ENCODE assay signal across 1 cellular context in the genomic region with DNA sequence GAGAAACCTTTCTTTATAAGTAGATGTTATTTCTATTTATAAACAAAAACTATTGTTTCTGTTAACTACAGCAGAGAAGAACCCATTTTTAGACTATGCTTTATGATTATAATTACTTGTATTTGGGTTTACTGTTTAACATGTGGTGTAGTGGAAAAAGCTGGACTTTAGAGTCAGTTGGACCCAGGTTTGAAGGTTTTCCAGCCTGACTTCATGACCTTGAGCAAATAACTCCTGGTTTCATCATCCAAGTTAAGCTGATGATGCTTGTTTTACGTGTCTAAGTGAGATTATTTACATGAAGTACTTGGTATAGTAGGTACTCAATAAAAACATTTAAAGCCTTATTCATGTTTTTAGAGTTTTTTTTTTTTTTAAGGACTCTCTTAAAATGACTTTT.
A peak's percentile ranks its signal among the peaks of the same experiment; 100 is the strongest.
TF ChIP-seq lines count a peak whose summit lies in the region.

No MANE protein-coding gene starts in this region.

TF ChIP-seq in HepG2, 621 proteins besides CTCF, POLR2A, EP300 and RAD21 (continued from another document and continues in another):
- TF ChIP-seq ARID5B (CRISPR knock-in tag; IDR thresholded peaks at IDR 0.05) (peak; percentile 99), MEIS1 (CRISPR knock-in tag; IDR thresholded peaks at IDR 0.05; ENCODE audit: borderline replicate concordance) (no peak), ZMYM3 (CRISPR knock-in tag; IDR thresholded peaks at IDR 0.05) (peak; percentile 46; the same call in 1 of the 2 replicates), CREB1 (IDR thresholded peaks at IDR 0.05) (peak; percentile 84), CREB1 (CRISPR knock-in tag; IDR thresholded peaks at IDR 0.05) (peak; percentile 73; the same call in 1 of the 2 replicates), MAFF (IDR thresholded peaks at IDR 0.05; ENCODE audit: low read depth, low read length) (peak; percentile 73), ZNF768 (CRISPR knock-in tag; IDR thresholded peaks at IDR 0.05) (no peak), ZNF562 (CRISPR knock-in tag; IDR thresholded peaks at IDR 0.05; ENCODE audit: borderline replicate concordance) (no peak), SP1 (IDR thresholded peaks at IDR 0.05) (no peak), SP1 (CRISPR knock-in tag; IDR thresholded peaks at IDR 0.05) (no peak), ZNF589 (CRISPR knock-in tag; conservative IDR thresholded peaks at IDR 0.05) (no peak), THYN1 (CRISPR knock-in tag; IDR thresholded peaks at IDR 0.05; ENCODE audit: borderline replicate concordance, low read depth) (no peak), CHCHD3 (CRISPR knock-in tag; IDR thresholded peaks at IDR 0.05) (no peak), THAP11 (CRISPR knock-in tag; IDR thresholded peaks at IDR 0.05) (peak; percentile 82), ZNF124 (CRISPR knock-in tag; IDR thresholded peaks at IDR 0.05) (peak; percentile 80; the same call in 1 of the 2 replicates), ZNF350 (CRISPR knock-in tag; IDR thresholded peaks at IDR 0.05; ENCODE audit: borderline replicate concordance, low read depth) (no peak), SALL1 (CRISPR knock-in tag; IDR thresholded peaks at IDR 0.05) (peak; percentile 85; the same call in 1 of the 2 replicates), ZNF331 (CRISPR knock-in tag; IDR thresholded peaks at IDR 0.05) (peak; percentile 90), HDAC2 (CRISPR knock-in tag; IDR thresholded peaks at IDR 0.05) (peak; percentile 91), ZNF431 (CRISPR knock-in tag; IDR thresholded peaks at IDR 0.05; ENCODE audit: borderline replicate concordance, low read depth) (no peak), MXI1 (IDR thresholded peaks at IDR 0.05; ENCODE audit: borderline replicate concordance, low read depth, low read length) (0 out of 3 replicates have a peak, but pooled peaks have one; percentile 17), ZFP37 (CRISPR knock-in tag; IDR thresholded peaks at IDR 0.05; ENCODE audit: borderline replicate concordance) (no peak), ZNF703 (CRISPR knock-in tag; IDR thresholded peaks at IDR 0.05; ENCODE audit: borderline replicate concordance) (no peak), ZMYM2 (CRISPR knock-in tag; IDR thresholded peaks at IDR 0.05) (peak; percentile 99), TCF7 (IDR thresholded peaks at IDR 0.05; ENCODE audit: low read depth) (peak; percentile 21; the same call in 1 of the 2 replicates), GABPA (IDR thresholded peaks at IDR 0.05; ENCODE audit: low read depth, low read length) (no peak), GABPA (CRISPR knock-in tag; IDR thresholded peaks at IDR 0.05; ENCODE audit: low read depth) (peak; percentile 33; the same call in 1 of the 2 replicates), ZBTB40 (IDR thresholded peaks at IDR 0.05) (no peak), ZBTB40 (CRISPR knock-in tag; IDR thresholded peaks at IDR 0.05) (no peak; the same call in 1 of the 2 replicates), ZBTB34 (CRISPR knock-in tag; IDR thresholded peaks at IDR 0.05) (no peak)
- TF ChIP-seq, protein P1, sequence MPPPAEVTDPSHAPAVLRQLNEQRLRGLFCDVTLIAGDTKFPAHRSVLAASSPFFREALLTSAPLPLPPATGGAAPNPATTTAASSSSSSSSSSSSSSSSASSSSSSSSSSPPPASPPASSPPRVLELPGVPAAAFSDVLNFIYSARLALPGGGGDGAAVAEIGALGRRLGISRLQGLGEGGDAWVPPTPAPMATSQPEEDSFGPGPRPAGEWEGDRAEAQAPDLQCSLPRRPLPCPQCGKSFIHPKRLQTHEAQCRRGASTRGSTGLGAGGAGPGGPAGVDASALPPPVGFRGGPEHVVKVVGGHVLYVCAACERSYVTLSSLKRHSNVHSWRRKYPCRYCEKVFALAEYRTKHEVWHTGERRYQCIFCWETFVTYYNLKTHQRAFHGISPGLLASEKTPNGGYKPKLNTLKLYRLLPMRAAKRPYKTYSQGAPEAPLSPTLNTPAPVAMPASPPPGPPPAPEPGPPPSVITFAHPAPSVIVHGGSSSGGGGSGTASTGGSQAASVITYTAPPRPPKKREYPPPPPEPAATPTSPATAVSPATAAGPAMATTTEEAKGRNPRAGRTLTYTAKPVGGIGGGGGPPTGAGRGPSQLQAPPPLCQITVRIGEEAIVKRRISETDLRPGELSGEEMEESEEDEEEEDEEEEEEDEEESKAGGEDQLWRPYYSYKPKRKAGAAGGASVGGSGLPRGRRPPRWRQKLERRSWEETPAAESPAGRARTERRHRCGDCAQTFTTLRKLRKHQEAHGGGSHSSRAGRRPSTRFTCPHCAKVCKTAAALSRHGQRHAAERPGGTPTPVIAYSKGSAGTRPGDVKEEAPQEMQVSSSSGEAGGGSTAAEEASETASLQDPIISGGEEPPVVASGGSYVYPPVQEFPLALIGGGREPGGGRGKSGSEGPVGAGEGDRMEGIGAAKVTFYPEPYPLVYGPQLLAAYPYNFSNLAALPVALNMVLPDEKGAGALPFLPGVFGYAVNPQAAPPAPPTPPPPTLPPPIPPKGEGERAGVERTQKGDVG (CRISPR knock-in tag; IDR thresholded peaks at IDR 0.05; ENCODE audit: borderline replicate concordance): no peak
- TF ChIP-seq, protein P2, sequence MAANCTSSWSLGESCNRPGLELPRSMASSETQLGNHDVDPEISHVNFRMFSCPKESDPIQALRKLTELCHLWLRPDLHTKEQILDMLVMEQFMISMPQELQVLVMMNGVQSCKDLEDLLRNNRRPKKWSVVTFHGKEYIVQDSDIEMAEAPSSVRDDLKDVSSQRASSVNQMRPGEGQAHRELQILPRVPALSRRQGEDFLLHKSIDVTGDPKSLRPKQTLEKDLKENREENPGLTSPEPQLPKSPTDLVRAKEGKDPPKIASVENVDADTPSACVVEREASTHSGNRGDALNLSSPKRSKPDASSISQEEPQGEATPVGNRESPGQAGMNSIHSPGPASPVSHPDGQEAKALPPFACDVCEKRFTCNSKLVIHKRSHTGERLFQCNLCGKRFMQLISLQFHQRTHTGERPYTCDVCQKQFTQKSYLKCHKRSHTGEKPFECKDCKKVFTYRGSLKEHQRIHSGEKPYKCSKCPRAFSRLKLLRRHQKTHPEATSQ (CRISPR knock-in tag; IDR thresholded peaks at IDR 0.05; ENCODE audit: borderline replicate concordance): peak; percentile 79; the same call in 1 of the 2 replicates
- TF ChIP-seq, protein P3, sequence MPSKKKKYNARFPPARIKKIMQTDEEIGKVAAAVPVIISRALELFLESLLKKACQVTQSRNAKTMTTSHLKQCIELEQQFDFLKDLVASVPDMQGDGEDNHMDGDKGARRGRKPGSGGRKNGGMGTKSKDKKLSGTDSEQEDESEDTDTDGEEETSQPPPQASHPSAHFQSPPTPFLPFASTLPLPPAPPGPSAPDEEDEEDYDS (CRISPR knock-in tag; IDR thresholded peaks at IDR 0.05): peak; percentile 47; the same call in 1 of the 2 replicates
- TF ChIP-seq, protein P4, sequence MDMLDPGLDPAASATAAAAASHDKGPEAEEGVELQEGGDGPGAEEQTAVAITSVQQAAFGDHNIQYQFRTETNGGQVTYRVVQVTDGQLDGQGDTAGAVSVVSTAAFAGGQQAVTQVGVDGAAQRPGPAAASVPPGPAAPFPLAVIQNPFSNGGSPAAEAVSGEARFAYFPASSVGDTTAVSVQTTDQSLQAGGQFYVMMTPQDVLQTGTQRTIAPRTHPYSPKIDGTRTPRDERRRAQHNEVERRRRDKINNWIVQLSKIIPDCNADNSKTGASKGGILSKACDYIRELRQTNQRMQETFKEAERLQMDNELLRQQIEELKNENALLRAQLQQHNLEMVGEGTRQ (IDR thresholded peaks at IDR 0.05; ENCODE audit: low read depth, low read length): no peak
- TF ChIP-seq, protein P4 (CRISPR knock-in tag; IDR thresholded peaks at IDR 0.05; ENCODE audit: borderline replicate concordance): no peak
